Comparison of ENCODE assay signal across 24 cellular contexts in the genomic region with DNA sequence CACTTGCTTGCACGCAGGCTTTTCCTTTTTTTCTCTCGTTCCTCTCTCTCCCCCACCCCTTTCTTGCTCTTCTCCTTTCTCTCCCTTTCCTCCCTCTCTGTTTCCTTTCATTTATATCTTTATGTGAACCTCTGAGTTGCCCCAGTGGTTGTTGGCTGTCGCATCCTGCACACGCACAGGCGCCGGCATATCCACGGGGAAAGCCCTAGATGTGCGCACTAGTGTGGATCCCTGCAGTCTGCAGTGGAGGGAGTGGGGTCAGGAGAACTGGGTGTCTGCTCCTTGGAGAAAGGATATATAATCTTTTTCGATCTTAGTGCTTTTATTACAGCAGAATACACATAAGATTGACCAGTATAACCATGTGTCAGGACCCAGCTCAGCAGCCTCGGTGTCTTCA.
DNase-seq lines count a peak whose midpoint lies in the region; ATAC-seq and TF ChIP-seq lines count a peak whose summit lies in the region.
"Had no signal": no experiment of that assay in that cellular context is flagged by ENCODE, and none has a peak within 500 bp of the region (broad histone marks: within the 10 kb centered on the region; RNA-seq: fewer than 3 reads in every experiment).

No MANE protein-coding gene starts in this region.

- TF ChIP-seq CTCF in sigmoid colon (IDR thresholded peaks at IDR 0.05): no peak
- TF ChIP-seq CTCF in vagina (IDR thresholded peaks at IDR 0.05): no peak

- peaks cover 0 to 23% (median 0%) of the 10 kb centered on the region in 4 donors for H3K36me3 ChIP-seq in sigmoid colon
- H3K36me3 ChIP-seq in vagina: no peaks in the 10 kb centered on the region
- H3K36me3 ChIP-seq: neutrophil had no signal

- H3K9me3 ChIP-seq in sigmoid colon (no peaks in the 10 kb centered on the region), vagina (no peaks in the 10 kb centered on the region)
- H3K9me3 ChIP-seq: BE2C, neutrophil, SJSA1, upper lobe of left lung had no signal

- ATAC-seq in Right ventricle myocardium superior (ENCODE audit: poor library complexity) (no peak), left ventricle myocardium superior (no peak)
- ATAC-seq: activated naive CD8-positive, alpha-beta T cell treated with anti-CD3 and anti-CD28 coated beads, Interleukin-2, amount 50 U/mL, for 24 hours; left cardiac atrium had no signal

- WGBS in sigmoid colon, 2 donors: 88 to 91% methylated on average over 10 of the region's 10 CpGs

- H3K4me3 ChIP-seq in sigmoid colon: no peak overlapping the region
- no peak overlapping the region for H3K4me3 ChIP-seq in vagina
- H3K4me3 ChIP-seq: PC-9, SJSA1, upper lobe of left lung had no signal

- H3K4me1 ChIP-seq in sigmoid colon (peaks cover 0 to 79% (median 66%) of the 10 kb centered on the region in 4 donors), vagina (peaks cover 85% of the 10 kb centered on the region)

- no peak for TF ChIP-seq EP300 in sigmoid colon (IDR thresholded peaks at IDR 0.05)

- H3K27ac ChIP-seq in layer of hippocampus (ENCODE audit: low read depth, low read length): peak overlapping the region; percentile 85
- H3K27ac ChIP-seq in sigmoid colon: peak overlapping the region; percentile 7 to 99 (median 76)
- peak overlapping the region; percentile 93 for H3K27ac ChIP-seq in vagina
- H3K27ac ChIP-seq: neutrophil had no signal

- DNase-seq in Right ventricle myocardium superior (peak; percentile 13), left ventricle myocardium superior (no peak), sigmoid colon (no peak), vagina (ENCODE audit: extremely low spot score in 2 of 2) (no peak), AG08395 (ENCODE audit: low spot score) (no peak), hepatic stellate cell (ENCODE audit: low spot score) (no peak)
- DNase-seq in activated T-cell treated with anti-CD3 and anti-CD28 coated beads, Interleukin-2, amount 50 U/mL, for 48 hours: no peak
- DNase-seq: activated CD4-positive, alpha-beta T cell treated with anti-CD3 and anti-CD28 coated beads, Interleukin-2, amount 50 U/mL, for 1 hour; activated CD8-positive, alpha-beta memory T cell treated with anti-CD3 and anti-CD28 coated beads, Interleukin-2, amount 50 U/mL, for 48 hours; activated effector memory CD4-positive, alpha-beta T cell treated with Interleukin-2 at 50 U/mL for 16 hours; activated naive CD8-positive, alpha-beta T cell treated with anti-CD3 and anti-CD28 coated beads, Interleukin-2, amount 50 U/mL, for 24 hours; BE2C; dermis blood vessel endothelial cell; foreskin melanocyte; KG1; left cardiac atrium; NCI-H1694; NCI-H226; PC-9; retina; upper lobe of left lung had no signal

- H3K27me3 ChIP-seq in layer of hippocampus (ENCODE audit: control insufficient read depth, insufficient read depth, low read length): no peaks in the 10 kb centered on the region
- no peaks in the 10 kb centered on the region for H3K27me3 ChIP-seq in sigmoid colon
- H3K27me3 ChIP-seq in vagina: no peaks in the 10 kb centered on the region
- H3K27me3 ChIP-seq: BE2C, SJSA1, upper lobe of left lung had no signal

- intact Hi-C loops in Right ventricle myocardium superior (cut with DNase I): no loop called here
- intact Hi-C loops in left ventricle myocardium superior (cut with micrococcal nuclease): no loop called here
- intact Hi-C loops in sigmoid colon (cut with DNase I): no loop called here
- intact Hi-C loops in vagina (cut with DNase I): no loop called here

- no peak for TF ChIP-seq POLR2A in sigmoid colon (IDR thresholded peaks at IDR 0.05)
- TF ChIP-seq POLR2A in vagina (IDR thresholded peaks at IDR 0.05): no peak
